1 cellular context compared by ENCODE assay signal in the genomic region with DNA sequence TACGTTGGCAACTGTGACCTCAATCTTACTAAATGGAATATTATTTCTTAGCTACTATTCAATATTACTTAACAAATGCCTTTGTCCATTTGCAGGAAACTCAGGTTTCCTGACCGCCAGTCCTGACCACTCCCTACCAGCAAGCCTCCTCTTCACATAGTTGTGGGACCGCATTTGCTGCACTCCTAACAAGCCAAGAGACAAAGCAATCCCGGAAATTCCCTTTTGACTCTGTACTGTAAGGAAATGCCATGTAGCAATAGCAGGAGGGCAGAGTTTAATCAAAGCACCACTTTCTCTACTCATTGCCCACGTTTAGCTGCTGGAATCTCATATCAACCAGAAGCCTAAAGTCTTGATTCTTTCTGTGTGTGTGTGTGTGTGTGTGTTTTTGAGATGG.
TF ChIP-seq lines count a peak whose summit lies in the region.

No MANE protein-coding gene starts in this region.

TF ChIP-seq in H1, 55 proteins besides CTCF, POLR2A, EP300 and RAD21:
- no peak for TF ChIP-seq SAP30 (IDR thresholded peaks at IDR 0.05; ENCODE audit: insufficient read depth, insufficient replicate concordance, low read length)
- no peak for TF ChIP-seq CHD2 (IDR thresholded peaks at IDR 0.05; ENCODE audit: low read length)
- TF ChIP-seq HDAC2 (IDR thresholded peaks at IDR 0.05; ENCODE audit: borderline replicate concordance in 1 of 2, low read depth in 2 of 2, low read length in 2 of 2) = no peak
- no peak for TF ChIP-seq ASH2L (IDR thresholded peaks at IDR 0.05; ENCODE audit: low read length)
- TF ChIP-seq GABPA (IDR thresholded peaks at IDR 0.05; ENCODE audit: borderline replicate concordance, insufficient read depth, low read length) = no peak
- TF ChIP-seq, protein P1, sequence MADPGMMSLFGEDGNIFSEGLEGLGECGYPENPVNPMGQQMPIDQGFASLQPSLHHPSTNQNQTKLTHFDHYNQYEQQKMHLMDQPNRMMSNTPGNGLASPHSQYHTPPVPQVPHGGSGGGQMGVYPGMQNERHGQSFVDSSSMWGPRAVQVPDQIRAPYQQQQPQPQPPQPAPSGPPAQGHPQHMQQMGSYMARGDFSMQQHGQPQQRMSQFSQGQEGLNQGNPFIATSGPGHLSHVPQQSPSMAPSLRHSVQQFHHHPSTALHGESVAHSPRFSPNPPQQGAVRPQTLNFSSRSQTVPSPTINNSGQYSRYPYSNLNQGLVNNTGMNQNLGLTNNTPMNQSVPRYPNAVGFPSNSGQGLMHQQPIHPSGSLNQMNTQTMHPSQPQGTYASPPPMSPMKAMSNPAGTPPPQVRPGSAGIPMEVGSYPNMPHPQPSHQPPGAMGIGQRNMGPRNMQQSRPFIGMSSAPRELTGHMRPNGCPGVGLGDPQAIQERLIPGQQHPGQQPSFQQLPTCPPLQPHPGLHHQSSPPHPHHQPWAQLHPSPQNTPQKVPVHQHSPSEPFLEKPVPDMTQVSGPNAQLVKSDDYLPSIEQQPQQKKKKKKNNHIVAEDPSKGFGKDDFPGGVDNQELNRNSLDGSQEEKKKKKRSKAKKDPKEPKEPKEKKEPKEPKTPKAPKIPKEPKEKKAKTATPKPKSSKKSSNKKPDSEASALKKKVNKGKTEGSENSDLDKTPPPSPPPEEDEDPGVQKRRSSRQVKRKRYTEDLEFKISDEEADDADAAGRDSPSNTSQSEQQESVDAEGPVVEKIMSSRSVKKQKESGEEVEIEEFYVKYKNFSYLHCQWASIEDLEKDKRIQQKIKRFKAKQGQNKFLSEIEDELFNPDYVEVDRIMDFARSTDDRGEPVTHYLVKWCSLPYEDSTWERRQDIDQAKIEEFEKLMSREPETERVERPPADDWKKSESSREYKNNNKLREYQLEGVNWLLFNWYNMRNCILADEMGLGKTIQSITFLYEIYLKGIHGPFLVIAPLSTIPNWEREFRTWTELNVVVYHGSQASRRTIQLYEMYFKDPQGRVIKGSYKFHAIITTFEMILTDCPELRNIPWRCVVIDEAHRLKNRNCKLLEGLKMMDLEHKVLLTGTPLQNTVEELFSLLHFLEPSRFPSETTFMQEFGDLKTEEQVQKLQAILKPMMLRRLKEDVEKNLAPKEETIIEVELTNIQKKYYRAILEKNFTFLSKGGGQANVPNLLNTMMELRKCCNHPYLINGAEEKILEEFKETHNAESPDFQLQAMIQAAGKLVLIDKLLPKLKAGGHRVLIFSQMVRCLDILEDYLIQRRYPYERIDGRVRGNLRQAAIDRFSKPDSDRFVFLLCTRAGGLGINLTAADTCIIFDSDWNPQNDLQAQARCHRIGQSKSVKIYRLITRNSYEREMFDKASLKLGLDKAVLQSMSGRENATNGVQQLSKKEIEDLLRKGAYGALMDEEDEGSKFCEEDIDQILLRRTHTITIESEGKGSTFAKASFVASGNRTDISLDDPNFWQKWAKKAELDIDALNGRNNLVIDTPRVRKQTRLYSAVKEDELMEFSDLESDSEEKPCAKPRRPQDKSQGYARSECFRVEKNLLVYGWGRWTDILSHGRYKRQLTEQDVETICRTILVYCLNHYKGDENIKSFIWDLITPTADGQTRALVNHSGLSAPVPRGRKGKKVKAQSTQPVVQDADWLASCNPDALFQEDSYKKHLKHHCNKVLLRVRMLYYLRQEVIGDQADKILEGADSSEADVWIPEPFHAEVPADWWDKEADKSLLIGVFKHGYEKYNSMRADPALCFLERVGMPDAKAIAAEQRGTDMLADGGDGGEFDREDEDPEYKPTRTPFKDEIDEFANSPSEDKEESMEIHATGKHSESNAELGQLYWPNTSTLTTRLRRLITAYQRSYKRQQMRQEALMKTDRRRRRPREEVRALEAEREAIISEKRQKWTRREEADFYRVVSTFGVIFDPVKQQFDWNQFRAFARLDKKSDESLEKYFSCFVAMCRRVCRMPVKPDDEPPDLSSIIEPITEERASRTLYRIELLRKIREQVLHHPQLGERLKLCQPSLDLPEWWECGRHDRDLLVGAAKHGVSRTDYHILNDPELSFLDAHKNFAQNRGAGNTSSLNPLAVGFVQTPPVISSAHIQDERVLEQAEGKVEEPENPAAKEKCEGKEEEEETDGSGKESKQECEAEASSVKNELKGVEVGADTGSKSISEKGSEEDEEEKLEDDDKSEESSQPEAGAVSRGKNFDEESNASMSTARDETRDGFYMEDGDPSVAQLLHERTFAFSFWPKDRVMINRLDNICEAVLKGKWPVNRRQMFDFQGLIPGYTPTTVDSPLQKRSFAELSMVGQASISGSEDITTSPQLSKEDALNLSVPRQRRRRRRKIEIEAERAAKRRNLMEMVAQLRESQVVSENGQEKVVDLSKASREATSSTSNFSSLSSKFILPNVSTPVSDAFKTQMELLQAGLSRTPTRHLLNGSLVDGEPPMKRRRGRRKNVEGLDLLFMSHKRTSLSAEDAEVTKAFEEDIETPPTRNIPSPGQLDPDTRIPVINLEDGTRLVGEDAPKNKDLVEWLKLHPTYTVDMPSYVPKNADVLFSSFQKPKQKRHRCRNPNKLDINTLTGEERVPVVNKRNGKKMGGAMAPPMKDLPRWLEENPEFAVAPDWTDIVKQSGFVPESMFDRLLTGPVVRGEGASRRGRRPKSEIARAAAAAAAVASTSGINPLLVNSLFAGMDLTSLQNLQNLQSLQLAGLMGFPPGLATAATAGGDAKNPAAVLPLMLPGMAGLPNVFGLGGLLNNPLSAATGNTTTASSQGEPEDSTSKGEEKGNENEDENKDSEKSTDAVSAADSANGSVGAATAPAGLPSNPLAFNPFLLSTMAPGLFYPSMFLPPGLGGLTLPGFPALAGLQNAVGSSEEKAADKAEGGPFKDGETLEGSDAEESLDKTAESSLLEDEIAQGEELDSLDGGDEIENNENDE (IDR thresholded peaks at IDR 0.05; ENCODE audit: insufficient replicate concordance, low read length) = no peak
- TF ChIP-seq CHD1 (IDR thresholded peaks at IDR 0.05; ENCODE audit: low read depth, low read length) = no peak
- no peak for TF ChIP-seq JUND (IDR thresholded peaks at IDR 0.05; ENCODE audit: low read length)
- no peak for TF ChIP-seq HDAC6 (IDR thresholded peaks at IDR 0.05; ENCODE audit: low read depth, low read length)
- no peak for TF ChIP-seq CBX8 (IDR thresholded peaks at IDR 0.05; ENCODE audit: borderline replicate concordance, low read depth, low read length)
- no peak for TF ChIP-seq TAF7 (optimal IDR thresholded peaks at IDR 0.05; ENCODE audit: borderline replicate concordance, low read depth, low read length)
- TF ChIP-seq CTBP2 (IDR thresholded peaks at IDR 0.05; ENCODE audit: borderline replicate concordance, insufficient read depth, insufficient read length, low read length) = no peak
